In genomic region chr5:43514471-43514815, GRCh38 we compare ENCODE assay signal across 8 cellular contexts. TPM values are rescaled to one million over a fixed set of nuclear protein-coding genes. Genes with fewer than 3 reads are reported as not detected.
DNase-seq lines count a peak whose midpoint lies in the region; ATAC-seq and TF ChIP-seq lines count a peak whose summit lies in the region.

No MANE protein-coding gene starts in this region.

- H3K4me1 Mint-ChIP-seq in mesothelial cell of epicardium (peaks cover 22% of the 10 kb centered on the region), type B pancreatic cell (ENCODE audit: unreplicated experiment) (peaks cover 19% of the 10 kb centered on the region)

- H3K36me3 ChIP-seq in BLaER1 (no peaks in the 10 kb centered on the region), OCI-LY1 (ENCODE audit: insufficient read depth, low read length) (peaks cover 8% of the 10 kb centered on the region)

- TF ChIP-seq CTCF in OCI-LY1 (IDR thresholded peaks at IDR 0.05; ENCODE audit: low read length), result no peak
- no peak for TF ChIP-seq CTCF in mesothelial cell of epicardium (IDR thresholded peaks at IDR 0.05; ENCODE audit: unreplicated experiment)
- TF ChIP-seq CTCF in type B pancreatic cell (conservative IDR thresholded peaks at IDR 0.05), result no peak

- no peaks in the 10 kb centered on the region for H3K9me2 ChIP-seq in OCI-LY1 (ENCODE audit: low read depth, low read length)

- peak overlapping the region; percentile 99 for H3K27ac Mint-ChIP-seq in mesothelial cell of epicardium
- peak overlapping the region; percentile 96 for H3K27ac Mint-ChIP-seq in type B pancreatic cell

- H3K4me1 ChIP-seq in BLaER1, result peaks cover 26% of the 10 kb centered on the region
- H3K4me1 ChIP-seq in OCI-LY1 (ENCODE audit: insufficient read depth, low read length, severe bottlenecking), result peaks cover 24% of the 10 kb centered on the region

- H3K4me3 Mint-ChIP-seq in mesothelial cell of epicardium (peak overlapping the region; percentile 89), type B pancreatic cell (peak overlapping the region; percentile 91)

- DNase-seq in mesothelial cell of epicardium (ENCODE audit: low spot score in 2 of 2, unreplicated experiment in 2 of 2), result no peak
- no peak for DNase-seq in type B pancreatic cell (ENCODE audit: extremely low spot score, unreplicated experiment)
- no peak for DNase-seq in NCI-H1092 (lab: John Stamatoyannopoulos, UW)

- ATAC-seq in GM18517 (IDR thresholded peaks at IDR 0.05; ENCODE audit: unreplicated experiment), result peak; percentile 32
- ATAC-seq in HG02981 (IDR thresholded peaks at IDR 0.05; ENCODE audit: unreplicated experiment), result peak; percentile 28

- H4K20me1 ChIP-seq in BLaER1 (no peaks in the 10 kb centered on the region), OCI-LY1 (ENCODE audit: insufficient read depth, low read length) (no peaks in the 10 kb centered on the region)

- H3K9me3 Mint-ChIP-seq in mesothelial cell of epicardium, result peaks cover 5% of the 10 kb centered on the region
- no peaks in the 10 kb centered on the region for H3K9me3 Mint-ChIP-seq in type B pancreatic cell

- H3K4me2 ChIP-seq in BLaER1 (peak overlapping the region; percentile 96), OCI-LY1 (ENCODE audit: low read length) (peak overlapping the region; percentile 88)

- H2AFZ ChIP-seq in OCI-LY1 (ENCODE audit: low read length), result no peak overlapping the region

- peak overlapping the region; percentile 73 for H3K4me3 ChIP-seq in BLaER1
- H3K4me3 ChIP-seq in OCI-LY1 (ENCODE audit: low read depth, low read length, poor library complexity, severe bottlenecking), result peak overlapping the region; percentile 77

- H3K27me3 ChIP-seq in BLaER1, result no peaks in the 10 kb centered on the region
- H3K27me3 ChIP-seq in OCI-LY1 (ENCODE audit: insufficient read depth, low read length), result no peaks in the 10 kb centered on the region

- H3F3A ChIP-seq in OCI-LY1 (ENCODE audit: insufficient read depth, low read length), result no peaks in the 10 kb centered on the region

- H3K9me3 ChIP-seq in BLaER1 (peaks cover 11% of the 10 kb centered on the region), OCI-LY1 (ENCODE audit: low read length) (no peaks in the 10 kb centered on the region)

- H3K27me3 Mint-ChIP-seq in mesothelial cell of epicardium (ENCODE audit: low read depth), result no peaks in the 10 kb centered on the region
- no peaks in the 10 kb centered on the region for H3K27me3 Mint-ChIP-seq in type B pancreatic cell

- H3K9ac ChIP-seq in BLaER1, result peak overlapping the region; percentile 82
- peak overlapping the region; percentile 88 for H3K9ac ChIP-seq in OCI-LY1 (ENCODE audit: low read length)

- H3K27ac ChIP-seq in BLaER1 (peak overlapping the region; percentile 86), OCI-LY1 (ENCODE audit: low read depth, low read length, poor library complexity, severe bottlenecking) (peak overlapping the region; percentile 87), cingulate gyrus (ENCODE audit: low read depth, low read length) (peak overlapping the region; percentile 39)

- H3K36me3 Mint-ChIP-seq in mesothelial cell of epicardium (peaks cover 6% of the 10 kb centered on the region), type B pancreatic cell (peaks cover 11% of the 10 kb centered on the region)

- peaks cover 26% of the 10 kb centered on the region for H3K79me2 ChIP-seq in OCI-LY1 (ENCODE audit: insufficient read depth, low read length)

RNA-seq across cellular contexts. Expression of gene C5orf34, which starts 0.5 kb away (rescaled TPM):
- 3.3 to 5.5 TPM (median 4.1 TPM) in 3 replicates for total RNA-seq in mesothelial cell of epicardium
- total RNA-seq in type B pancreatic cell (ENCODE audit: low replicate concordance), result 2.0 and 8.3 TPM in 2 replicates

RNA-seq across cellular contexts. Expression of gene TMEM267, which starts 30.8 kb away (rescaled TPM):
- total RNA-seq in mesothelial cell of epicardium (9.4 to 10.1 TPM (median 9.8 TPM) in 3 replicates), type B pancreatic cell (ENCODE audit: low replicate concordance) (11.4 and 11.6 TPM in 2 replicates)

RNA-seq across cellular contexts. Expression of gene PAIP1, which starts 42.4 kb away (rescaled TPM):
- total RNA-seq in mesothelial cell of epicardium (97.9 to 109 TPM (median 103 TPM) in 3 replicates), type B pancreatic cell (ENCODE audit: low replicate concordance) (79.9 and 95.5 TPM in 2 replicates)
